Comparison of ENCODE assay signal across 11 cellular contexts in genomic region chr5:160169326-160169725, GRCh38. TPM values are rescaled to one million over a fixed set of nuclear protein-coding genes. Genes with fewer than 3 reads are reported as not detected.
DNase-seq lines count a peak whose midpoint lies in the region; ATAC-seq and TF ChIP-seq lines count a peak whose summit lies in the region.
"Had no signal": no experiment of that assay in that cellular context is flagged by ENCODE, and none has a peak within 500 bp of the region (broad histone marks: within the 10 kb centered on the region; RNA-seq: fewer than 3 reads in every experiment).

No MANE protein-coding gene starts in this region.

- no peaks in the 10 kb centered on the region for H3K9me2 ChIP-seq in GM23338 (ENCODE audit: insufficient read depth)

- ATAC-seq in GM23338 = no peak
- ATAC-seq in foreskin keratinocyte = no peak
- no peak for ATAC-seq in upper lobe of right lung
- ATAC-seq in sciatic nerve = no peak
- ATAC-seq in activated T-cell treated with anti-CD3 and anti-CD28 coated beads, Interleukin-2, amount 50 U/mL, for 4 hours = no peak

- peaks cover 12% of the 10 kb centered on the region for H3K27me3 Mint-ChIP-seq in GM23338 (ENCODE audit: insufficient read depth, low read depth, poor library complexity)
- H3K27me3 Mint-ChIP-seq in activated T-cell treated with anti-CD3 and anti-CD28 coated beads, Interleukin-2, amount 50 U/mL, for 4 hours (ENCODE audit: low read depth) = peaks cover 26% of the 10 kb centered on the region

- no peaks in the 10 kb centered on the region for H3K36me3 Mint-ChIP-seq in GM23338 (ENCODE audit: low read depth)
- peaks cover 2% of the 10 kb centered on the region for H3K36me3 Mint-ChIP-seq in activated T-cell treated with anti-CD3 and anti-CD28 coated beads, Interleukin-2, amount 50 U/mL, for 4 hours (ENCODE audit: insufficient read depth)

- peaks cover 21% of the 10 kb centered on the region for H3K4me1 ChIP-seq in GM23338 (ENCODE audit: insufficient read depth)
- H3K4me1 ChIP-seq in adipocyte (ENCODE audit: control insufficient read depth, insufficient read depth, low read length) = peaks cover 44% of the 10 kb centered on the region
- peaks cover 47% of the 10 kb centered on the region for H3K4me1 ChIP-seq in foreskin keratinocyte
- H3K4me1 ChIP-seq in skeletal muscle satellite cell (ENCODE audit: control insufficient read depth, insufficient read depth, low read length) = peaks cover 44% of the 10 kb centered on the region
- peaks cover 21% of the 10 kb centered on the region for H3K4me1 ChIP-seq in upper lobe of right lung

- H4K20me1 ChIP-seq in GM23338 (replicated peaks; ENCODE audit: insufficient read depth) = no peaks in the 10 kb centered on the region

- H3K9me3 Mint-ChIP-seq in GM23338 = no peaks in the 10 kb centered on the region
- H3K9me3 Mint-ChIP-seq in activated T-cell treated with anti-CD3 and anti-CD28 coated beads, Interleukin-2, amount 50 U/mL, for 4 hours = no peaks in the 10 kb centered on the region

- H3K27me3 ChIP-seq in GM23338 (ENCODE audit: insufficient read depth) (no peaks in the 10 kb centered on the region), adipocyte (replicated peaks; ENCODE audit: control insufficient read depth, insufficient read depth, low read length) (no peaks in the 10 kb centered on the region), foreskin keratinocyte (no peaks in the 10 kb centered on the region), skeletal muscle satellite cell (ENCODE audit: control insufficient read depth, insufficient read depth, low read length) (no peaks in the 10 kb centered on the region), upper lobe of right lung (no peaks in the 10 kb centered on the region)

- H3K27ac ChIP-seq in GM23338 (ENCODE audit: low read depth) (no peak overlapping the region), foreskin keratinocyte (no peak overlapping the region), upper lobe of right lung (no peak overlapping the region)

- H3K4me1 Mint-ChIP-seq in GM23338 = peaks cover 59% of the 10 kb centered on the region
- H3K4me1 Mint-ChIP-seq in activated T-cell treated with anti-CD3 and anti-CD28 coated beads, Interleukin-2, amount 50 U/mL, for 4 hours (ENCODE audit: low read depth) = peaks cover 9% of the 10 kb centered on the region

- no peak overlapping the region for H3K4me2 ChIP-seq in GM23338
- H3K4me2 ChIP-seq in skeletal muscle satellite cell (ENCODE audit: low read length) = peak overlapping the region; percentile 66

- peak overlapping the region; percentile 80 for H3K27ac Mint-ChIP-seq in GM23338

- peaks cover 10% of the 10 kb centered on the region; the same call in 1 of the 2 replicates for H3F3A ChIP-seq in GM23338 (replicated peaks; ENCODE audit: low read depth)

- H3K79me2 ChIP-seq in GM23338 (replicated peaks; ENCODE audit: insufficient read depth) = no peaks in the 10 kb centered on the region

- no peaks in the 10 kb centered on the region for H3K36me3 ChIP-seq in GM23338 (ENCODE audit: insufficient read depth)
- no peaks in the 10 kb centered on the region for H3K36me3 ChIP-seq in adipocyte (ENCODE audit: control insufficient read depth, insufficient read depth, low read length, severe bottlenecking)
- H3K36me3 ChIP-seq in skeletal muscle satellite cell (ENCODE audit: insufficient read depth, low read length) = no peaks in the 10 kb centered on the region
- no peaks in the 10 kb centered on the region for H3K36me3 ChIP-seq in upper lobe of right lung

- TF ChIP-seq CTCF in GM23338 (conservative IDR thresholded peaks at IDR 0.05; ENCODE audit: low read depth in 2 of 2) (no peak), foreskin keratinocyte (conservative IDR thresholded peaks at IDR 0.05) (no peak), upper lobe of right lung (IDR thresholded peaks at IDR 0.05) (no peak)

- H3K4me3 ChIP-seq in GM23338 (no peak overlapping the region), adipocyte (ENCODE audit: low read length) (peak overlapping the region; percentile 54), skeletal muscle satellite cell (ENCODE audit: low read length) (no peak overlapping the region), upper lobe of right lung (no peak overlapping the region)

- DNase-seq in GM23338 (ENCODE audit: low spot score) (no peak), adipocyte (ENCODE audit: low read depth) (peak; percentile 61), foreskin keratinocyte (peak; percentile 53 to 87), DMS53 (lab: John Stamatoyannopoulos, UW) (no peak), upper lobe of right lung (no peak), sciatic nerve (ENCODE audit: low spot score) (no peak)
- no peak for DNase-seq in activated T-cell treated with anti-CD3 and anti-CD28 coated beads, Interleukin-2, amount 50 U/mL, for 4 hours
- DNase-seq: activated T-cell treated with anti-CD3 and anti-CD28 coated beads, Interleukin-2, amount 50 U/mL, for 48 hours; H7; NCI-H1105 treated with DMSO at 0.1 percent for 48 hours had no signal

- H3K9ac ChIP-seq in adipocyte (ENCODE audit: low read length) (peak overlapping the region; percentile 50), skeletal muscle satellite cell (ENCODE audit: low read depth, low read length) (peak overlapping the region; percentile 62)

- intact Hi-C loops in upper lobe of right lung (cut with DNase I) = no loop called here
- intact Hi-C loops in sciatic nerve (cut with DNase I) = no loop called here

- H2AFZ ChIP-seq in GM23338 = no peak overlapping the region

- H3K9me3 ChIP-seq in adipocyte (ENCODE audit: control insufficient read depth, low read length) (no peaks in the 10 kb centered on the region), skeletal muscle satellite cell (replicated peaks; ENCODE audit: low read length) (no peaks in the 10 kb centered on the region), upper lobe of right lung (no peaks in the 10 kb centered on the region)

- H3K4me3 Mint-ChIP-seq in GM23338 = no peak overlapping the region
- H3K4me3 Mint-ChIP-seq in activated T-cell treated with anti-CD3 and anti-CD28 coated beads, Interleukin-2, amount 50 U/mL, for 4 hours = no peak overlapping the region

TF ChIP-seq in GM23338, 12 proteins besides CTCF, POLR2A, EP300 and RAD21:
- TF ChIP-seq ETS1 (IDR thresholded peaks at IDR 0.05) (no peak), STAT1 (IDR thresholded peaks at IDR 0.05; ENCODE audit: unreplicated experiment) (no peak)

RNA-seq across cellular contexts. Expression of gene PWWP2A, which starts 50.1 kb away (rescaled TPM):
- 60.5 and 81.6 TPM in 2 replicates for total RNA-seq in GM23338 (2014; rRNA removed; shearing (Covaris generic))
- polyA plus RNA-seq in GM23338 (2016; fragmentation: Nextera tagmentation; extraction: Ambion mirVana) = 48.7 and 51.5 TPM in 2 replicates
- total RNA-seq in foreskin keratinocyte = 13.9 and 16.6 TPM in 2 replicates
- 3.0 and 4.4 TPM in 2 replicates for polyA plus RNA-seq in foreskin keratinocyte
- total RNA-seq in skeletal muscle satellite cell (2012; rRNA removed) = 15.9 and 24.1 TPM in 2 replicates
- 26.7 TPM for total RNA-seq in upper lobe of right lung
- total RNA-seq in sciatic nerve = 26.6 TPM
- 10 to 100 TPM; 22.7 to 25.0 (median 24.9) TPM for total RNA-seq in activated T-cell treated with anti-CD3 and anti-CD28 coated beads, Interleukin-2, amount 50 U/mL, for 4 hours

RNA-seq across cellular contexts. Expression of gene FABP6, which starts 60.0 kb away (rescaled TPM):
- total RNA-seq in GM23338 (2014; rRNA removed; shearing (Covaris generic)) = 1.7 and 2.2 TPM in 2 replicates
- polyA plus RNA-seq in GM23338 (2016; fragmentation: Nextera tagmentation; extraction: Ambion mirVana) = 7.5 and 9.7 TPM in 2 replicates
- not detected in 2 replicates for total RNA-seq in foreskin keratinocyte
- polyA plus RNA-seq in foreskin keratinocyte = 0.07 TPM in 1 of 2 replicates, not detected in the other
- not detected in 2 replicates for total RNA-seq in skeletal muscle satellite cell (2012; rRNA removed)
- not detected for total RNA-seq in upper lobe of right lung
- not detected for total RNA-seq in sciatic nerve
- not detected for total RNA-seq in activated T-cell treated with anti-CD3 and anti-CD28 coated beads, Interleukin-2, amount 50 U/mL, for 4 hours

Comparison
In these comparisons a context has a peak if more than half of its experiments do, and no peak if none do; other contexts are left out.
1. DNase-seq: peak in adipocyte (single experiment) and foreskin keratinocyte (2 of 2); none in GM23338 (single experiment), DMS53 (single experiment), upper lobe of right lung (single experiment), sciatic nerve (single experiment) and activated T-cell treated with anti-CD3 and anti-CD28 coated beads, Interleukin-2, amount 50 U/mL, for 4 hours (single experiment).